8 cellular contexts compared by ENCODE assay signal in the genomic region with DNA sequence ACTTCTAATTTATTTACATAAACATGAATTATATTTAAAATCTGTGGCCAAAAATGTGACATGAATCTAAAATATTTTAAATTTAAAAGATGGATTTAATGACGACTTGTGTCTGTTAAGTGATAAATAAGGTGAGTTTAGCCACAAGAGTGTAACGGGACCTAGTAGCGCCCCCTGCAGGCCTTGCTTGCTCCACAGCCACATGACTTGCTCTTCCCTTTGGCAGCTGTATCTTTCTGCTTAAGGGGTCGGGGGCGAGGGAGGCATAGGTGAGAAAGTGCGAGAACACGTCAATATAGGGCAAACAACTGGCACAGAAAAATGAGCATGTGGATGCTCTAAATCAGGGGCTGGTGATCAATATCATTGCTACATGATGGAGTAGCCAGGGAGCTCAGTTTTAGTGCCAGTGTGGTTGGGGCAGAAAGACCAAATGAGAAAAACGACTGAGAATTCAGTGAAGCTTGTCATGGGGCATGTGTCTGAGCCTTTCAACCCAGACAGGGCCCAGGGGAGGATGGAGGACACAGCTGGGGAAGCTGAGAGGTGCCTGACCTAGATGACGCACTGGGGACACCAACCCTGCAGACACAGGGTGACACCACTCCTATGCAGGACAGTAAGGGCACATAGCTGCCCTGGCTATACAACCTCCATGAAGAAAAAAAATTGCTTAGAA. TPM values are rescaled to one million over a fixed set of nuclear protein-coding genes. Genes with fewer than 3 reads are reported as not detected.
A peak's percentile ranks its signal among the peaks of the same experiment; 100 is the strongest.
DNase-seq lines count a peak whose midpoint lies in the region; ATAC-seq, FAIRE-seq and TF ChIP-seq lines count a peak whose summit lies in the region.

No MANE protein-coding gene starts in this region.

- intact Hi-C loops in K562 (cut with micrococcal nuclease), result no loop called here

- H3K36me3 Mint-ChIP-seq in CD8-positive, alpha-beta memory T cell, result peaks cover 0 to 78% (median 26%) of the 10 kb centered on the region in 3 donors
- peaks cover 3% of the 10 kb centered on the region for H3K36me3 Mint-ChIP-seq in T-helper 17 cell (ENCODE audit: low read depth)

- H3K4me3 ChIP-seq in CD8-positive, alpha-beta memory T cell (ENCODE audit: low read length), result no peak overlapping the region
- no peak overlapping the region for H3K4me3 ChIP-seq in K562

- DNase-seq in CD8-positive, alpha-beta memory T cell, result peak; percentile 41 to 76 (median 60)
- peak; percentile 53 to 64 (median 56) for DNase-seq in T-helper 17 cell
- peak; percentile 65 to 80 (median 75) for DNase-seq in K562 (ENCODE audit: extremely low read depth in 1 of 4, low spot score in 3 of 4)
- peak; percentile 51 for DNase-seq in left kidney (ENCODE audit: low read depth, low spot score)
- peak; percentile 62 for DNase-seq in stimulated activated CD8-positive, alpha-beta memory T cell treated with anti-CD3 and anti-CD28 coated beads, Interleukin-15, amount 100 ng/mL, for 1 hour (ENCODE audit: low read depth)
- DNase-seq in GM19240 (ENCODE audit: insufficient read length, low spot score), result no peak

- H3K36me3 ChIP-seq in CD8-positive, alpha-beta memory T cell (ENCODE audit: insufficient read depth, low read length), result peaks cover 20% of the 10 kb centered on the region
- peaks cover 89% of the 10 kb centered on the region for H3K36me3 ChIP-seq in K562 (ENCODE audit: control insufficient read depth, insufficient read depth, low read length)

- FAIRE-seq in K562 (lab: Jason Lieb, UNC), result no peak

- POLR2A ChIA-PET in CD8-positive, alpha-beta memory T cell (lab: Charles Lee), result no interaction called here
- POLR2A ChIA-PET in K562 (lab: Yijun Ruan, JAX), result interaction anchor here (0.6 to 1.3 kb wide), 4 partner anchors 11 to 522 kb away, joined by 3 to 7 read pairs (median 6); no protein-coding TSS in a partner anchor

- H2AFZ ChIP-seq in K562 (ENCODE audit: low read depth, low read length), result no peak overlapping the region

- BruUV-seq in K562 (replicated peaks; lab: Mats Ljungman, UMichigan), result no TSS peak

- TF ChIP-seq CTCF in K562 (IDR thresholded peaks at IDR 0.05 in 2 of 3, conservative IDR thresholded peaks at IDR 0.05 in 1 of 3; ENCODE audit: insufficient read depth in 2 of 3, low read depth in 1 of 3, low read length in 3 of 3), result peak; percentile 82 to 94 (median 88)

- H3K27ac Mint-ChIP-seq in CD8-positive, alpha-beta memory T cell, result peak overlapping the region in 2 of 8 donors; percentile 34 to 81
- no peak overlapping the region for H3K27ac Mint-ChIP-seq in T-helper 17 cell

- H3K9me1 ChIP-seq in K562 (ENCODE audit: control insufficient read depth, insufficient read depth, low read length), result peaks cover 4% of the 10 kb centered on the region

- no peaks in the 10 kb centered on the region for H3K27me3 ChIP-seq in CD8-positive, alpha-beta memory T cell (ENCODE audit: insufficient read depth, low read length, poor library complexity, severe bottlenecking)
- H3K27me3 ChIP-seq in K562 (ENCODE audit: control insufficient read depth in 2 of 2, insufficient read depth in 2 of 2, low read length in 2 of 2), result no peaks in the 10 kb centered on the region

- no peak for TF ChIP-seq POLR2A in K562 (conservative IDR thresholded peaks at IDR 0.05)

- peaks cover 0 to 2% (median 0%) of the 10 kb centered on the region in 3 donors for H3K4me1 Mint-ChIP-seq in CD8-positive, alpha-beta memory T cell
- peaks cover 3% of the 10 kb centered on the region for H3K4me1 Mint-ChIP-seq in T-helper 17 cell

- CTCF ChIA-PET in CD8-positive, alpha-beta memory T cell (lab: Charles Lee), result interaction anchor here (0.6 to 2.4 kb wide), 10 partner anchors 10 to 392 kb away, joined by 3 to 14 read pairs (median 4); partner anchors contain the start of gene PAXIP1
- CTCF ChIA-PET in K562 (lab: Yijun Ruan, JAX; ENCODE audit: low intra/inter-chr PET ratio), result interaction anchor here (1.6 to 2.4 kb wide), 2 partner anchors 26 to 39 kb away, joined by 5 to 14 read pairs; no protein-coding TSS in a partner anchor

- H3K4me1 ChIP-seq in CD8-positive, alpha-beta memory T cell (ENCODE audit: insufficient read depth, low read length), result no peaks in the 10 kb centered on the region
- H3K4me1 ChIP-seq in K562 (replicated peaks in 1 of 2; ENCODE audit: control insufficient read depth in 2 of 2, insufficient read depth in 2 of 2, low read length in 2 of 2), result no peaks in the 10 kb centered on the region

- H3K9ac ChIP-seq in K562 (ENCODE audit: insufficient read depth in 1 of 2, low read depth in 2 of 2, low read length in 2 of 2), result no peak overlapping the region

- TF ChIP-seq EP300 in K562 (IDR thresholded peaks at IDR 0.05; ENCODE audit: low read length), result no peak

- ATAC-seq in HG02870 (IDR thresholded peaks at IDR 0.05; ENCODE audit: unreplicated experiment) (peak; percentile 57), T-helper 17 cell (peak; percentile 76), K562 (peak; percentile 98), GM21737 (IDR thresholded peaks at IDR 0.05; ENCODE audit: unreplicated experiment) (no peak)

- no peaks in the 10 kb centered on the region for H4K20me1 ChIP-seq in K562 (replicated peaks; ENCODE audit: control insufficient read depth, insufficient read depth, low read length)

- no peak overlapping the region for H3K27ac ChIP-seq in CD8-positive, alpha-beta memory T cell (ENCODE audit: low read depth, low read length)
- no peak overlapping the region for H3K27ac ChIP-seq in K562 (ENCODE audit: extremely low read depth, low read depth, low read length)

- WGBS in K562 (ENCODE audit: insufficient coverage, low coverage, missing lambda C conversion rate), result 65% methylated on average over 9 of the region's 9 CpGs

- H3K4me2 ChIP-seq in K562 (ENCODE audit: insufficient read depth, low read length), result no peak overlapping the region

- no peaks in the 10 kb centered on the region for H3K79me2 ChIP-seq in K562 (ENCODE audit: control insufficient read depth, insufficient read depth, low read length)

- H3K4me3 Mint-ChIP-seq in CD8-positive, alpha-beta memory T cell, result no peak overlapping the region
- H3K4me3 Mint-ChIP-seq in T-helper 17 cell, result no peak overlapping the region

- H3K9me3 Mint-ChIP-seq in CD8-positive, alpha-beta memory T cell, result peaks cover 0 to 2% (median 0%) of the 10 kb centered on the region in 5 donors

- in situ Hi-C loops in K562 (cut with MboI), result no loop called here

- H3K27me3 Mint-ChIP-seq in CD8-positive, alpha-beta memory T cell, result no peaks in the 10 kb centered on the region
- H3K27me3 Mint-ChIP-seq in T-helper 17 cell, result no peaks in the 10 kb centered on the region

- H3K9me3 ChIP-seq in CD8-positive, alpha-beta memory T cell (ENCODE audit: low read length), result no peaks in the 10 kb centered on the region
- H3K9me3 ChIP-seq in T-helper 17 cell (ENCODE audit: control insufficient read depth, low read length, poor library complexity, severe bottlenecking), result no peaks in the 10 kb centered on the region
- H3K9me3 ChIP-seq in K562 (replicated peaks; ENCODE audit: control insufficient read depth, insufficient read depth, low read depth, low read length), result no peaks in the 10 kb centered on the region

- peak; percentile 28 to 40; a peak in 2 of 4 replicates for TF ChIP-seq RAD21 in K562 (CRISPR knock-in tag; conservative IDR thresholded peaks at IDR 0.05 in 1 of 2, IDR thresholded peaks at IDR 0.05 in 1 of 2)

TF ChIP-seq in K562, 482 proteins besides CTCF, POLR2A, EP300 and RAD21 (continues in another document):
- TF ChIP-seq ZNF146 (CRISPR knock-in tag; IDR thresholded peaks at IDR 0.05; ENCODE audit: unreplicated experiment) (no peak), ZZZ3 (IDR thresholded peaks at IDR 0.05) (0 out of 2 replicates have a peak, but pooled peaks have one; percentile 47), ARHGAP35 (IDR thresholded peaks at IDR 0.05; ENCODE audit: partially characterized antibody) (no peak), SMC3 (conservative IDR thresholded peaks at IDR 0.05; ENCODE audit: insufficient read depth, low read depth, low read length) (peak; percentile 47)
- TF ChIP-seq, protein P1, sequence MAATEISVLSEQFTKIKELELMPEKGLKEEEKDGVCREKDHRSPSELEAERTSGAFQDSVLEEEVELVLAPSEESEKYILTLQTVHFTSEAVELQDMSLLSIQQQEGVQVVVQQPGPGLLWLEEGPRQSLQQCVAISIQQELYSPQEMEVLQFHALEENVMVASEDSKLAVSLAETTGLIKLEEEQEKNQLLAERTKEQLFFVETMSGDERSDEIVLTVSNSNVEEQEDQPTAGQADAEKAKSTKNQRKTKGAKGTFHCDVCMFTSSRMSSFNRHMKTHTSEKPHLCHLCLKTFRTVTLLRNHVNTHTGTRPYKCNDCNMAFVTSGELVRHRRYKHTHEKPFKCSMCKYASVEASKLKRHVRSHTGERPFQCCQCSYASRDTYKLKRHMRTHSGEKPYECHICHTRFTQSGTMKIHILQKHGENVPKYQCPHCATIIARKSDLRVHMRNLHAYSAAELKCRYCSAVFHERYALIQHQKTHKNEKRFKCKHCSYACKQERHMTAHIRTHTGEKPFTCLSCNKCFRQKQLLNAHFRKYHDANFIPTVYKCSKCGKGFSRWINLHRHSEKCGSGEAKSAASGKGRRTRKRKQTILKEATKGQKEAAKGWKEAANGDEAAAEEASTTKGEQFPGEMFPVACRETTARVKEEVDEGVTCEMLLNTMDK (IDR thresholded peaks at IDR 0.05; ENCODE audit: borderline replicate concordance, insufficient read depth, low read depth, low read length, poor library complexity, severe bottlenecking), result peak; percentile 78

RNA-seq across cellular contexts. Expression of gene PAXIP1, which starts 49.8 kb away (rescaled TPM):
- 10 to 100 TPM; 23.1 to 25.8 TPM for total RNA-seq in CD8-positive, alpha-beta memory T cell
- polyA plus RNA-seq in CD8-positive, alpha-beta memory T cell, result 2.0 TPM
- total RNA-seq in T-helper 17 cell (10 to 100 TPM; 10.5 to 10.6 TPM), K562 (2014; rRNA removed) (25.4 and 26.9 TPM in 2 replicates), K562 (2014; rRNA removed; fragmentation: Illumina TruSeq; extraction: Trizol) (25.9 and 26.1 TPM in 2 replicates), K562 (2015; rRNA removed; fragmentation: Illumina TruSeq; extraction: Trizol) (29.2 and 30.2 TPM in 2 replicates), K562 (2021) (28.2 and 28.4 TPM in 2 replicates)
- 30.7 and 81.3 TPM in 2 replicates for total RNA-seq in K562 (2011; cell fraction: chromatin; rRNA removed; ENCODE audit: low replicate concordance)
- 17.8 and 20.4 TPM in 2 replicates for total RNA-seq in K562 (2011; cell fraction: nucleolus; rRNA removed)
- 36.7 and 53.3 TPM in 2 replicates for total RNA-seq in K562 (2011; cell fraction: nucleoplasm; rRNA removed)
- polyA plus RNA-seq in K562 (2011; rRNA removed) (19.0 and 29.1 TPM in 2 replicates), K562 (2014; fragmentation: Illumina TruSeq; extraction: Trizol) (30.1 and 36.1 TPM in 2 replicates), K562 (2014; fragmentation: Nextera tagmentation; extraction: Ambion mirVana) (10 to 100 TPM in 1 of 2 experiments, 1 to 10 TPM in 1; 9.7 to 17.5 TPM), K562 (2014; rRNA removed) (35.3 and 37.9 TPM in 2 replicates)
- 16.4 and 39.5 TPM in 2 replicates for polyA plus RNA-seq in K562 (2011; cell fraction: cytosol; rRNA removed)
- 29.6 and 42.3 TPM in 2 replicates for polyA plus RNA-seq in K562 (2011; cell fraction: nucleus; rRNA removed)
- polyA plus RNA-seq in K562 (2012), result 17.0 and 20.7 TPM in 2 replicates
- polyA minus RNA-seq in K562 (2011; rRNA and poly(A)+ RNA removed), result 15.4 and 19.7 TPM in 2 replicates
- 8.6 and 8.7 TPM in 2 replicates for polyA minus RNA-seq in K562 (2011; cell fraction: cytosol; rRNA and poly(A)+ RNA removed)
- 21.9 and 22.2 TPM in 2 replicates for polyA minus RNA-seq in K562 (2011; cell fraction: nucleus; rRNA and poly(A)+ RNA removed)
